8 cellular contexts compared by ENCODE assay signal in genomic region chr17:2796164-2797140, GRCh38. TPM values are rescaled to one million over a fixed set of nuclear protein-coding genes. Genes with fewer than 3 reads are reported as not detected.
DNase-seq lines count a peak whose midpoint lies in the region; ATAC-seq and TF ChIP-seq lines count a peak whose summit lies in the region.

TSS of gene RAP1GAP2 (plus strand) at chr17:2796438. CDS start at chr17:2796528, 90 bp downstream.

- ATAC-seq in RWPE2 (ENCODE audit: low read depth) (peak; percentile 57; the same call in 2 of the 3 replicates), GM21619 (IDR thresholded peaks at IDR 0.05; ENCODE audit: unreplicated experiment) (no peak)

- no peaks in the 10 kb centered on the region for H3K36me3 Mint-ChIP-seq in chondrocyte (ENCODE audit: low read depth)

- H3K9me3 Mint-ChIP-seq in chondrocyte (ENCODE audit: low read depth): no peaks in the 10 kb centered on the region

- H3K9me3 ChIP-seq in BLaER1 treated with 17β-estradiol and CSF1 and Interleukin-3, amounts not matched to agents 10 nM and 100 nM (replicated peaks in 1 of 11): no peaks in the 10 kb centered on the region
- H3K9me3 ChIP-seq in RWPE2 (ENCODE audit: severe bottlenecking): no peaks in the 10 kb centered on the region

- no peaks in the 10 kb centered on the region for H3K4me1 Mint-ChIP-seq in chondrocyte (ENCODE audit: low read depth)

- H3K4me3 ChIP-seq in BLaER1 treated with 17β-estradiol and CSF1 and Interleukin-3, amounts not matched to agents 10 nM and 100 nM: peak within 1 kb of the TSS; percentile 59 to 83 (median 76)
- no peak within 1 kb of the TSS for H3K4me3 ChIP-seq in RWPE2 (ENCODE audit: severe bottlenecking)
- H3K4me3 ChIP-seq in lower leg skin (ENCODE audit: low read depth, poor library complexity, severe bottlenecking): no peak within 1 kb of the TSS

- no peaks in the 10 kb centered on the region for H3K27me3 ChIP-seq in BLaER1 treated with 17β-estradiol and CSF1 and Interleukin-3, amounts not matched to agents 10 nM and 100 nM
- no peaks in the 10 kb centered on the region for H3K27me3 ChIP-seq in RWPE2 (ENCODE audit: insufficient read depth, poor library complexity, severe bottlenecking)

- peaks cover under 1 to 16% (median 11%) of the 10 kb centered on the region in 11 experiments; a peak in 19 of 22 replicates for H3K36me3 ChIP-seq in BLaER1 treated with 17β-estradiol and CSF1 and Interleukin-3, amounts not matched to agents 10 nM and 100 nM
- no peaks in the 10 kb centered on the region for H3K36me3 ChIP-seq in RWPE2 (ENCODE audit: low read depth)

- peaks cover 0 to 31% (median 27%) of the 10 kb centered on the region in 11 experiments; a peak in 18 of 22 replicates for H4K20me1 ChIP-seq in BLaER1 treated with 17β-estradiol and CSF1 and Interleukin-3, amounts not matched to agents 10 nM and 100 nM

- H3K27ac ChIP-seq in BLaER1 treated with 17β-estradiol and CSF1 and Interleukin-3, amounts not matched to agents 10 nM and 100 nM: peak within 1 kb of the TSS in 10 of 11 experiments; percentile 41 to 98 (median 92); a peak in 20 of 22 replicates
- no peak within 1 kb of the TSS for H3K27ac ChIP-seq in RWPE2 (ENCODE audit: poor library complexity, severe bottlenecking)

- no peak for TF ChIP-seq POLR2A in lower leg skin (IDR thresholded peaks at IDR 0.05)

- H3K4me1 ChIP-seq in BLaER1 treated with 17β-estradiol and CSF1 and Interleukin-3, amounts not matched to agents 10 nM and 100 nM: peaks cover 65 to 85% (median 80%) of the 10 kb centered on the region in 10 experiments
- H3K4me1 ChIP-seq in RWPE2 (ENCODE audit: insufficient read depth, poor library complexity, severe bottlenecking): peaks cover 3% of the 10 kb centered on the region

- peak within 1 kb of the TSS; percentile 66 to 88 (median 83) for H3K9ac ChIP-seq in BLaER1 treated with 17β-estradiol and CSF1 and Interleukin-3, amounts not matched to agents 10 nM and 100 nM

- H3K4me3 Mint-ChIP-seq in chondrocyte (ENCODE audit: unreplicated experiment): no peak within 1 kb of the TSS

- DNase-seq in RWPE2 (ENCODE audit: low spot score) (no peak), lower leg skin (ENCODE audit: low spot score in 2 of 2) (peak; percentile 64 to 92), HT-29 (ENCODE audit: low spot score) (no peak), chondrocyte (ENCODE audit: low spot score) (no peak)
- DNase-seq in activated naive CD4-positive, alpha-beta T cell (lab: John Stamatoyannopoulos, UW): peak in 3 of 4 experiments; percentile 23 to 48 (median 40)
- peak; percentile 40 for DNase-seq in stimulated activated CD8-positive, alpha-beta memory T cell treated with anti-CD3 and anti-CD28 coated beads, Interleukin-4, amount 100 ng/mL, for 24 hours (ENCODE audit: low read depth)

- no peak within 1 kb of the TSS for H3K27ac Mint-ChIP-seq in chondrocyte (ENCODE audit: unreplicated experiment)

- intact Hi-C loops in lower leg skin (cut with DNase I; ENCODE audit: low total_unique reads): no loop called here

- peaks cover 32% of the 10 kb centered on the region for H3K27me3 Mint-ChIP-seq in chondrocyte (ENCODE audit: low read depth)

- no peak for TF ChIP-seq CTCF in RWPE2 (IDR thresholded peaks at IDR 0.05; ENCODE audit: poor library complexity, severe bottlenecking)
- TF ChIP-seq CTCF in lower leg skin (IDR thresholded peaks at IDR 0.05): no peak
- TF ChIP-seq CTCF in chondrocyte (IDR thresholded peaks at IDR 0.05): no peak

- 58 to 63% methylated on average over 33 to 38 of the region's 39 CpGs for WGBS in lower leg skin, 2 donors

- peak within 1 kb of the TSS; percentile 92 to 100 (median 98) for H3K4me2 ChIP-seq in BLaER1 treated with 17β-estradiol and CSF1 and Interleukin-3, amounts not matched to agents 10 nM and 100 nM

RNA-seq across cellular contexts. Expression of gene RAP1GAP2, which starts in this region (rescaled TPM):
- total RNA-seq in lower leg skin: 10 to 100 TPM in 3 of 4 donors, 1 to 10 TPM in 1; 9.2 to 15.3 (median 12.8) TPM
- total RNA-seq in HT-29 (2014; rRNA removed; shearing (Covaris generic)): 9.6 and 14.0 TPM in 2 replicates
- 3.3 to 5.5 TPM (median 3.4 TPM) in 3 replicates for total RNA-seq in chondrocyte

Comparison
In these comparisons a context has a peak if more than half of its experiments do, and no peak if none do; other contexts are left out.
1. H3K4me3 ChIP-seq: peak in BLaER1 treated with 17β-estradiol and CSF1 and Interleukin-3, amounts not matched to agents 10 nM and 100 nM (10 of 10); none in RWPE2 (single experiment) and lower leg skin (single experiment).
2. DNase-seq: peak in activated naive CD4-positive, alpha-beta T cell (3 of 4), lower leg skin (2 of 2) and stimulated activated CD8-positive, alpha-beta memory T cell treated with anti-CD3 and anti-CD28 coated beads, Interleukin-4, amount 100 ng/mL, for 24 hours (single experiment); none in RWPE2 (single experiment), HT-29 (single experiment) and chondrocyte (single experiment).